8 cellular contexts compared by ENCODE assay signal in genomic region chr15:62068071-62068786, GRCh38. TPM values are rescaled to one million over a fixed set of nuclear protein-coding genes. Genes with fewer than 3 reads are reported as not detected.
A peak's percentile ranks its signal among the peaks of the same experiment; 100 is the strongest.
DNase-seq lines count a peak whose midpoint lies in the region; ATAC-seq lines count a peak whose summit lies in the region.

No MANE protein-coding gene starts in this region.

- peaks cover 8% of the 10 kb centered on the region for H3K4me1 ChIP-seq in neuron (ENCODE audit: insufficient read depth, low read length)

- DNase-seq in NCI-H345 (lab: John Stamatoyannopoulos, UW) (peak; percentile 24), NCI-H345 treated with DMSO at 0.1 percent for 48 hours (lab: John Stamatoyannopoulos, UW; ENCODE audit: unreplicated experiment) (no peak), LHCN-M2 (ENCODE audit: low read depth) (peak; percentile 33), germinal center (ENCODE audit: low spot score) (peak; percentile 17)
- DNase-seq in activated T-cell treated with anti-CD3 and anti-CD28 coated beads, Interleukin-2, amount 50 U/mL, for 48 hours = peak; percentile 48 to 61
- no peak for DNase-seq in effector CD4-positive, alpha-beta T cell

- no peak for ATAC-seq in HG03159 (IDR thresholded peaks at IDR 0.05; ENCODE audit: unreplicated experiment)

- H3K27me3 ChIP-seq in neuron (ENCODE audit: insufficient read depth, low read length) = peaks cover 57% of the 10 kb centered on the region

- H3K4me3 ChIP-seq in neuron (ENCODE audit: low read length) = peak overlapping the region; percentile 35

- peak overlapping the region; percentile 84 for H2AFZ ChIP-seq in neuron (ENCODE audit: low read depth, low read length)

- H3K9me3 ChIP-seq in neuron (ENCODE audit: low read length) = no peaks in the 10 kb centered on the region

- no peaks in the 10 kb centered on the region for H3K36me3 ChIP-seq in neuron (ENCODE audit: insufficient read depth, low read length)

RNA-seq across cellular contexts. Expression of gene C2CD4A, which starts 1.5 kb away (rescaled TPM):
- not detected in 2 replicates for total RNA-seq in LHCN-M2 (2014; rRNA removed)
- polyA plus RNA-seq in LHCN-M2 (2012) = not detected

RNA-seq across cellular contexts. Expression of gene VPS13C, which starts 8.0 kb away (rescaled TPM):
- 26.5 and 35.4 TPM in 2 replicates for total RNA-seq in LHCN-M2 (2014; rRNA removed)
- polyA plus RNA-seq in LHCN-M2 (2012) = 5.1 TPM

Comparison
In these comparisons a context has a peak if more than half of its experiments do, and no peak if none do; other contexts are left out.
1. DNase-seq: peak in NCI-H345 (single experiment), LHCN-M2 (single experiment), activated T-cell treated with anti-CD3 and anti-CD28 coated beads, Interleukin-2, amount 50 U/mL, for 48 hours (2 of 2) and germinal center (single experiment); none in NCI-H345 treated with DMSO at 0.1 percent for 48 hours (single experiment) and effector CD4-positive, alpha-beta T cell (single experiment).